In genomic region chr6:41475737-41476357, GRCh38 we compare ENCODE assay signal across 2 cellular contexts.
TF ChIP-seq lines count a peak whose summit lies in the region.

No MANE protein-coding gene starts in this region.

TF ChIP-seq in HepG2, 621 proteins besides CTCF, POLR2A, EP300 and RAD21 (continues in another document):
- TF ChIP-seq EHMT2 (IDR thresholded peaks at IDR 0.05; ENCODE audit: borderline replicate concordance, low read depth, low read length) (no peak), FOXO1 (CRISPR knock-in tag; IDR thresholded peaks at IDR 0.05) (no peak), ZNF549 (CRISPR knock-in tag; IDR thresholded peaks at IDR 0.05) (no peak), ZNF704 (CRISPR knock-in tag; IDR thresholded peaks at IDR 0.05; ENCODE audit: borderline replicate concordance) (no peak), SAP130 (CRISPR knock-in tag; IDR thresholded peaks at IDR 0.05; ENCODE audit: low read depth) (no peak), KDM6A (CRISPR knock-in tag; IDR thresholded peaks at IDR 0.05; ENCODE audit: low read depth) (no peak), NR0B2 (CRISPR knock-in tag; IDR thresholded peaks at IDR 0.05) (no peak), MZF1 (CRISPR knock-in tag; IDR thresholded peaks at IDR 0.05; ENCODE audit: borderline replicate concordance) (no peak), MTF2 (CRISPR knock-in tag; IDR thresholded peaks at IDR 0.05; ENCODE audit: borderline replicate concordance) (no peak), FOSL2 (CRISPR knock-in tag; IDR thresholded peaks at IDR 0.05) (0 out of 2 replicates have a peak, but pooled peaks have one; percentile 34), DR1 (CRISPR knock-in tag; IDR thresholded peaks at IDR 0.05) (no peak), SOX13 (IDR thresholded peaks at IDR 0.05) (no peak), SOX13 (CRISPR knock-in tag; conservative IDR thresholded peaks at IDR 0.05 in 1 of 2, IDR thresholded peaks at IDR 0.05 in 1 of 2) (peak in 1 of 2 experiments; percentile 10; a peak in 1 of 4 replicates), ZFP36L1 (CRISPR knock-in tag; IDR thresholded peaks at IDR 0.05) (no peak), HNRNPLL (IDR thresholded peaks at IDR 0.05; ENCODE audit: low read depth, low read length, poor library complexity, severe bottlenecking) (no peak), ERF (CRISPR knock-in tag; IDR thresholded peaks at IDR 0.05) (no peak), BRCA1 (CRISPR knock-in tag; IDR thresholded peaks at IDR 0.05) (no peak), ZNF503 (CRISPR knock-in tag; IDR thresholded peaks at IDR 0.05) (no peak), SSRP1 (CRISPR knock-in tag; IDR thresholded peaks at IDR 0.05) (peak; percentile 78; the same call in 1 of the 2 replicates), TBX2 (CRISPR knock-in tag; IDR thresholded peaks at IDR 0.05; ENCODE audit: borderline replicate concordance) (no peak), ZBTB33 (CRISPR knock-in tag; IDR thresholded peaks at IDR 0.05) (peak; percentile 82), SUZ12 (IDR thresholded peaks at IDR 0.05; ENCODE audit: low read depth, low read length) (no peak), NR2C2 (CRISPR knock-in tag; IDR thresholded peaks at IDR 0.05; ENCODE audit: borderline replicate concordance) (0 out of 2 replicates have a peak, but pooled peaks have one; percentile 18), GLMP (CRISPR knock-in tag; IDR thresholded peaks at IDR 0.05; ENCODE audit: borderline replicate concordance) (no peak), MAX (IDR thresholded peaks at IDR 0.05) (no peak)

TF ChIP-seq in GM12878, 131 proteins besides CTCF, POLR2A, EP300 and RAD21:
- TF ChIP-seq PKNOX1 (IDR thresholded peaks at IDR 0.05) (0 out of 2 replicates have a peak, but pooled peaks have one; percentile 26), ZBTB4 (CRISPR knock-in tag; IDR thresholded peaks at IDR 0.05) (no peak)
